Comparison of ENCODE assay signal across 1 cellular context in the genomic region with DNA sequence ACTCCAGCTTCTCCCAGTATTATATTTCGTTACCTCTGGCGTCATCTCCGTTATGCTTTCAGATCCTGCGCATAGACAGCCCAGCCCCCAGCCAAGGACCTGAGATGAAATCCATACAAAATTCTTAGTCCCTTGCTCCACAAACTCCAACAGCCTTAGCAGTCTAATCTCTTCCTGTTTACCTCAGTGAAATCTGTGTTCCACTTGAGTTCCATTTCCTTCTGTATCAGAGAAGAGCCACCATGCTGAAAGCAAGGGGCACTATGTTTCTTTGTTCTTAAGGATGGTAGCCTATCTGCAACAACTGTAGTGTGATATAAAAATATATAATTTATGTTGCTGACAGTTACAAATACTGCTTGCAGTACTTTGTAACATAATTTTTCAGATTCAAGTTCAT.
TF ChIP-seq lines count a peak whose summit lies in the region.

No MANE protein-coding gene starts in this region.

TF ChIP-seq in PFSK-1, 5 proteins besides CTCF, POLR2A, EP300 and RAD21:
- TF ChIP-seq, protein P1, sequence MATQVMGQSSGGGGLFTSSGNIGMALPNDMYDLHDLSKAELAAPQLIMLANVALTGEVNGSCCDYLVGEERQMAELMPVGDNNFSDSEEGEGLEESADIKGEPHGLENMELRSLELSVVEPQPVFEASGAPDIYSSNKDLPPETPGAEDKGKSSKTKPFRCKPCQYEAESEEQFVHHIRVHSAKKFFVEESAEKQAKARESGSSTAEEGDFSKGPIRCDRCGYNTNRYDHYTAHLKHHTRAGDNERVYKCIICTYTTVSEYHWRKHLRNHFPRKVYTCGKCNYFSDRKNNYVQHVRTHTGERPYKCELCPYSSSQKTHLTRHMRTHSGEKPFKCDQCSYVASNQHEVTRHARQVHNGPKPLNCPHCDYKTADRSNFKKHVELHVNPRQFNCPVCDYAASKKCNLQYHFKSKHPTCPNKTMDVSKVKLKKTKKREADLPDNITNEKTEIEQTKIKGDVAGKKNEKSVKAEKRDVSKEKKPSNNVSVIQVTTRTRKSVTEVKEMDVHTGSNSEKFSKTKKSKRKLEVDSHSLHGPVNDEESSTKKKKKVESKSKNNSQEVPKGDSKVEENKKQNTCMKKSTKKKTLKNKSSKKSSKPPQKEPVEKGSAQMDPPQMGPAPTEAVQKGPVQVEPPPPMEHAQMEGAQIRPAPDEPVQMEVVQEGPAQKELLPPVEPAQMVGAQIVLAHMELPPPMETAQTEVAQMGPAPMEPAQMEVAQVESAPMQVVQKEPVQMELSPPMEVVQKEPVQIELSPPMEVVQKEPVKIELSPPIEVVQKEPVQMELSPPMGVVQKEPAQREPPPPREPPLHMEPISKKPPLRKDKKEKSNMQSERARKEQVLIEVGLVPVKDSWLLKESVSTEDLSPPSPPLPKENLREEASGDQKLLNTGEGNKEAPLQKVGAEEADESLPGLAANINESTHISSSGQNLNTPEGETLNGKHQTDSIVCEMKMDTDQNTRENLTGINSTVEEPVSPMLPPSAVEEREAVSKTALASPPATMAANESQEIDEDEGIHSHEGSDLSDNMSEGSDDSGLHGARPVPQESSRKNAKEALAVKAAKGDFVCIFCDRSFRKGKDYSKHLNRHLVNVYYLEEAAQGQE (IDR thresholded peaks at IDR 0.05; ENCODE audit: insufficient read depth in 1 of 2, low read depth in 2 of 2, low read length in 2 of 2): no peak
- TF ChIP-seq FOXP2 (optimal IDR thresholded peaks at IDR 0.05; ENCODE audit: borderline replicate concordance, extremely low read depth, extremely low read length, insufficient read depth): peak; percentile 16
TF ChIP-seq in PFSK-1: peak in this region for 1.
